8 cellular contexts compared by ENCODE assay signal in genomic region chr12:39372929-39373328, GRCh38.
DNase-seq lines count a peak whose midpoint lies in the region; ATAC-seq and TF ChIP-seq lines count a peak whose summit lies in the region.

No MANE protein-coding gene starts in this region.

- H3K4me3 ChIP-seq in OCI-LY7 (ENCODE audit: low read depth, low read length, poor library complexity, severe bottlenecking), result no peak overlapping the region

- H3K79me2 ChIP-seq in OCI-LY7 (ENCODE audit: insufficient read depth, low read depth, low read length), result no peaks in the 10 kb centered on the region

- H3K9me2 ChIP-seq in OCI-LY7 (ENCODE audit: insufficient read depth, low read length), result no peaks in the 10 kb centered on the region

- POLR2A ChIA-PET in OCI-LY7 (lab: Charles Lee), result no interaction called here

- no peak overlapping the region for H2AFZ ChIP-seq in OCI-LY7 (ENCODE audit: low read length)

- BruUV-seq in OCI-LY7 (replicated peaks; lab: Mats Ljungman, UMichigan), result no TSS peak

- H3K36me3 ChIP-seq in OCI-LY7 (ENCODE audit: insufficient read depth, low read length), result no peaks in the 10 kb centered on the region

- no peak overlapping the region for H3K27ac ChIP-seq in OCI-LY7 (ENCODE audit: low read depth, low read length, poor library complexity, severe bottlenecking)

- CTCF ChIA-PET in OCI-LY7 (lab: Charles Lee; ENCODE audit: unreplicated experiment), result no interaction called here

- no peak overlapping the region for H3K4me2 ChIP-seq in OCI-LY7 (ENCODE audit: low read length)

- no peak for TF ChIP-seq CTCF in OCI-LY7 (conservative IDR thresholded peaks at IDR 0.05; ENCODE audit: low read length)

- TF ChIP-seq POLR2A in erythroblast (IDR thresholded peaks at IDR 0.05; ENCODE audit: low read length), result no peak

- ATAC-seq in GM18502 (IDR thresholded peaks at IDR 0.05; ENCODE audit: poor library complexity, unreplicated experiment), result peak; percentile 92
- ATAC-seq in GM21526 (IDR thresholded peaks at IDR 0.05; ENCODE audit: low FRiP score, unreplicated experiment), result peak; percentile 87
- peak; percentile 56 for ATAC-seq in HG03521 (IDR thresholded peaks at IDR 0.05; ENCODE audit: unreplicated experiment)
- no peak for ATAC-seq in HG03139 (IDR thresholded peaks at IDR 0.05; ENCODE audit: unreplicated experiment)

- no peaks in the 10 kb centered on the region for H4K20me1 ChIP-seq in OCI-LY7 (ENCODE audit: insufficient read depth, low read length)

- DNase-seq in amniotic epithelial cell (ENCODE audit: low read depth) (peak; percentile 20), OCI-LY7 (ENCODE audit: low spot score) (no peak), erythroblast (lab: John Stamatoyannopoulos, UW) (no peak), HK-2 (ENCODE audit: unreplicated experiment) (no peak)

- intact Hi-C loops in OCI-LY7 (cut with micrococcal nuclease; ENCODE audit: unreplicated experiment), result no loop called here

- H3K9me3 ChIP-seq in OCI-LY7 (ENCODE audit: low read length), result no peaks in the 10 kb centered on the region

- H3K4me1 ChIP-seq in OCI-LY7 (ENCODE audit: insufficient read depth, low read length, poor library complexity, severe bottlenecking), result no peaks in the 10 kb centered on the region
